Comparison of ENCODE assay signal across 8 cellular contexts in genomic region chr19:48391100-48392005, GRCh38. TPM values are rescaled to one million over a fixed set of nuclear protein-coding genes. Genes with fewer than 3 reads are reported as not detected.
A peak's percentile ranks its signal among the peaks of the same experiment; 100 is the strongest.
DNase-seq lines count a peak whose midpoint lies in the region; ATAC-seq, FAIRE-seq and TF ChIP-seq lines count a peak whose summit lies in the region.

TSS of gene KDELR1 (minus strand) at chr19:48391551. CDS start at chr19:48391358, 193 bp downstream.

- peak; percentile 68 for FAIRE-seq in HepG2 (lab: Jason Lieb, UNC)

- TF ChIP-seq RAD21 in HepG2 (CRISPR knock-in tag; IDR thresholded peaks at IDR 0.05) = 0 out of 2 replicates have a peak, but pooled peaks have one; percentile 28

- BruUV-seq in HepG2 (replicated peaks; lab: Mats Ljungman, UMichigan) = TSS peak; percentile 79

- peaks cover 10 to 34% of the 10 kb centered on the region in 2 experiments; a peak in 4 of 5 replicates for H3K27me3 ChIP-seq in HepG2 (ENCODE audit: control insufficient read depth in 1 of 2, insufficient read depth in 2 of 2, low read length in 2 of 2)

- peak within 1 kb of the TSS; percentile 84 for H3K4me2 ChIP-seq in HepG2 (ENCODE audit: low read depth, low read length)

- H4K20me1 ChIP-seq in HepG2 (ENCODE audit: insufficient read depth, low read length) = peaks cover 4% of the 10 kb centered on the region; the same call in 1 of the 2 replicates

- peak within 1 kb of the TSS; percentile 99 for H3K9ac ChIP-seq in HepG2 (ENCODE audit: insufficient read depth, low read depth, low read length)

- TF ChIP-seq EP300 in HepG2 (IDR thresholded peaks at IDR 0.05; ENCODE audit: low read depth in 2 of 2, low read length in 2 of 2) (no peak), HepG2 (CRISPR knock-in tag; IDR thresholded peaks at IDR 0.05; ENCODE audit: borderline replicate concordance) (no peak)

- peaks cover 72% of the 10 kb centered on the region for H3K4me1 ChIP-seq in HepG2 (ENCODE audit: insufficient read depth, low read length)

- H3K4me3 ChIP-seq in HepG2 (replicated peaks in 1 of 3; ENCODE audit: insufficient read depth in 1 of 3, low read depth in 2 of 3, low read length in 3 of 3) = peak within 1 kb of the TSS; percentile 93 to 99 (median 99)

- peak; percentile 81 for ATAC-seq in HG02798 (IDR thresholded peaks at IDR 0.05; ENCODE audit: poor library complexity, unreplicated experiment)
- peak; percentile 67 for ATAC-seq in HepG2
- ATAC-seq in GM21367 (IDR thresholded peaks at IDR 0.05; ENCODE audit: unreplicated experiment) = no peak

- CTCF ChIA-PET in HepG2 (lab: Yijun Ruan, JAX; ENCODE audit: low intra/inter-chr PET ratio, low total read pairs) = interaction anchor here (0.8 to 1.4 kb wide), 2 partner anchors 40 to 71 kb away, joined by 3 to 9 read pairs; no protein-coding TSS in a partner anchor

- peaks cover 16% of the 10 kb centered on the region for H3K79me2 ChIP-seq in HepG2 (ENCODE audit: insufficient read depth, low read length)

- peak; percentile 56 for DNase-seq in NCI-H345 (lab: John Stamatoyannopoulos, UW)
- peak; percentile 70 for DNase-seq in activated CD4-positive, alpha-beta T cell treated with anti-CD3 and anti-CD28 coated beads, Interleukin-2, amount 50 U/mL, for 1 hour
- peak; percentile 83 for DNase-seq in dermis blood vessel endothelial cell
- DNase-seq in HepG2 (ENCODE audit: low spot score) = peak; percentile 42
- DNase-seq in stimulated activated CD4-positive, alpha-beta T cell treated with anti-CD3 and anti-CD28 coated beads, Interleukin-4, amount 100 ng/mL, for 1 hour = peak; percentile 72

- POLR2A ChIA-PET in HepG2 (lab: Yijun Ruan, JAX) = interaction anchor here (0.7 to 3.0 kb wide), 14 partner anchors 9 to 1380 kb away, joined by 3 to 44 read pairs (median 6); partner anchors contain the start of genes EMP3, GRWD1, SYNGR4 and TMEM143

- TF ChIP-seq POLR2A in GM10847 (IDR thresholded peaks at IDR 0.05; ENCODE audit: extremely low read depth, insufficient read length) (peak; percentile 41), HepG2 (IDR thresholded peaks at IDR 0.05; ENCODE audit: insufficient read depth in 1 of 2, low read depth in 2 of 2, low read length in 2 of 2) (peak in 1 of 2 experiments; percentile 73; a peak in 3 of 4 replicates)

- peak within 1 kb of the TSS; percentile 83 for H3K27ac ChIP-seq in HepG2 (ENCODE audit: extremely low read length, insufficient read depth, low read length)

- no peaks in the 10 kb centered on the region for H3K9me3 ChIP-seq in HepG2 (ENCODE audit: low read length)

- H3K36me3 ChIP-seq in HepG2 (replicated peaks in 1 of 2; ENCODE audit: control insufficient read depth in 1 of 2, insufficient read depth in 2 of 2, low read length in 2 of 2) = peaks cover 5 to 29% of the 10 kb centered on the region in 2 experiments

- TF ChIP-seq CTCF in HepG2 (CRISPR knock-in tag; IDR thresholded peaks at IDR 0.05) = peak; percentile 89

- intact Hi-C loops in HepG2 (cut with micrococcal nuclease; ENCODE audit: unreplicated experiment) = loop anchor here (5.0 kb wide), 2 partner anchors 39 to 69 kb away; a partner anchor contains a TSS

- no peak within 1 kb of the TSS for H2AFZ ChIP-seq in HepG2 (ENCODE audit: low read length)

- in situ Hi-C loops in HepG2 (cut with HindIII; ENCODE audit: extremely low pct_ligation_motif_present, low pct_unique_long_range_greater_than_20kb) = loop anchor here (5.0 kb wide), 2 partner anchors 39 to 74 kb away; no protein-coding TSS in a partner anchor

- 2% methylated on average over 20 of the region's 42 CpGs for WGBS in HepG2 (ENCODE audit: low lambda C conversion rate)

TF ChIP-seq in HepG2, 621 proteins besides CTCF, POLR2A, EP300 and RAD21 (continues in another document):
- TF ChIP-seq ZNF124 (CRISPR knock-in tag; IDR thresholded peaks at IDR 0.05) (no peak), NFIB (CRISPR knock-in tag; IDR thresholded peaks at IDR 0.05; ENCODE audit: borderline replicate concordance) (no peak), ZNF580 (CRISPR knock-in tag; IDR thresholded peaks at IDR 0.05; ENCODE audit: borderline replicate concordance, low read depth) (no peak), ZBTB25 (CRISPR knock-in tag; IDR thresholded peaks at IDR 0.05) (no peak; the same call in 1 of the 2 replicates), ZNF329 (CRISPR knock-in tag; IDR thresholded peaks at IDR 0.05; ENCODE audit: low read depth) (peak; percentile 5; the same call in 1 of the 2 replicates), ZNF546 (CRISPR knock-in tag; conservative IDR thresholded peaks at IDR 0.05) (peak; percentile 55; the same call in 1 of the 2 replicates), ZFP36L1 (CRISPR knock-in tag; IDR thresholded peaks at IDR 0.05) (no peak), ZGPAT (CRISPR knock-in tag; IDR thresholded peaks at IDR 0.05) (peak; percentile 15; the same call in 1 of the 2 replicates), ZBTB7B (CRISPR knock-in tag; IDR thresholded peaks at IDR 0.05) (peak; percentile 70; the same call in 1 of the 2 replicates), PLRG1 (conservative IDR thresholded peaks at IDR 0.05) (no peak), CCDC6 (CRISPR knock-in tag; IDR thresholded peaks at IDR 0.05) (no peak), MXI1 (IDR thresholded peaks at IDR 0.05; ENCODE audit: borderline replicate concordance, low read depth, low read length) (peak; percentile 51; the same call in 1 of the 3 replicates), TBP (CRISPR knock-in tag; IDR thresholded peaks at IDR 0.05) (no peak), ZNF350 (CRISPR knock-in tag; IDR thresholded peaks at IDR 0.05; ENCODE audit: borderline replicate concordance, low read depth) (0 out of 2 replicates have a peak, but pooled peaks have one; percentile 30), ZNF576 (CRISPR knock-in tag; IDR thresholded peaks at IDR 0.05) (no peak), GFI1 (CRISPR knock-in tag; IDR thresholded peaks at IDR 0.05; ENCODE audit: borderline replicate concordance) (no peak), PHF21A (CRISPR knock-in tag; IDR thresholded peaks at IDR 0.05) (no peak), ZNF678 (CRISPR knock-in tag; IDR thresholded peaks at IDR 0.05) (no peak), IRX3 (CRISPR knock-in tag; IDR thresholded peaks at IDR 0.05; ENCODE audit: borderline replicate concordance, low read depth) (no peak), SALL1 (CRISPR knock-in tag; IDR thresholded peaks at IDR 0.05) (peak; percentile 26; the same call in 1 of the 2 replicates), ZNF20 (CRISPR knock-in tag; IDR thresholded peaks at IDR 0.05) (no peak), ZNF564 (CRISPR knock-in tag; IDR thresholded peaks at IDR 0.05) (no peak)

RNA-seq across cellular contexts. Expression of gene KDELR1, which starts in this region (rescaled TPM):
- total RNA-seq in dermis blood vessel endothelial cell (37.6 and 70.8 TPM in 2 replicates), HepG2 (2016; rRNA removed; fragmentation: Illumina TruSeq; extraction: Trizol) (70.8 and 134 TPM in 2 replicates)
- total RNA-seq in HepG2 (2016; cell fraction: cytosol; rRNA removed; fragmentation: Illumina TruSeq; extraction: Trizol; ENCODE audit: low read depth) = 55.9 and 57.5 TPM in 2 replicates
- total RNA-seq in HepG2 (2016; cell fraction: insoluble cytoplasmic fraction; rRNA removed; fragmentation: Illumina TruSeq; extraction: Trizol) = 61.8 and 132 TPM in 2 replicates
- 111 and 112 TPM in 2 replicates for total RNA-seq in HepG2 (2016; cell fraction: membrane; rRNA removed; fragmentation: Illumina TruSeq; extraction: Trizol)
- 125 and 150 TPM in 2 replicates for total RNA-seq in HepG2 (2016; cell fraction: nucleus; rRNA removed; fragmentation: Illumina TruSeq; extraction: Trizol)
- polyA plus RNA-seq in HepG2 (2011; rRNA removed) = 185 and 212 TPM in 2 replicates
- polyA plus RNA-seq in HepG2 (2011; cell fraction: cytosol; rRNA removed) = 168 and 179 TPM in 2 replicates
- 94.7 and 95.7 TPM in 2 replicates for polyA plus RNA-seq in HepG2 (2011; cell fraction: nucleus; rRNA removed)
- 187 and 197 TPM in 2 replicates for polyA plus RNA-seq in HepG2 (2012)
- 130 and 136 TPM in 2 replicates for polyA plus RNA-seq in HepG2 (2016; cell fraction: cytosol; fragmentation: Illumina TruSeq; extraction: Trizol; ENCODE audit: low read depth)
- polyA plus RNA-seq in HepG2 (2016; cell fraction: insoluble cytoplasmic fraction; fragmentation: Illumina TruSeq; extraction: Trizol; ENCODE audit: low read depth) = 151 and 179 TPM in 2 replicates
- 209 and 221 TPM in 2 replicates for polyA plus RNA-seq in HepG2 (2016; cell fraction: membrane; fragmentation: Illumina TruSeq; extraction: Trizol; ENCODE audit: low read depth)
- polyA plus RNA-seq in HepG2 (2016; cell fraction: nucleus; fragmentation: Illumina TruSeq; extraction: Trizol; ENCODE audit: insufficient read depth, low read depth) = 421 and 451 TPM in 2 replicates
- 143 and 261 TPM in 2 replicates for polyA minus RNA-seq in HepG2 (2011; rRNA and poly(A)+ RNA removed; ENCODE audit: low replicate concordance)
- 129 and 135 TPM in 2 replicates for polyA minus RNA-seq in HepG2 (2011; cell fraction: cytosol; rRNA and poly(A)+ RNA removed)
- polyA minus RNA-seq in HepG2 (2011; cell fraction: nucleus; rRNA and poly(A)+ RNA removed) = 29.5 and 36.8 TPM in 2 replicates
